32 cellular contexts compared by ENCODE assay signal in genomic region chr11:121814962-121815361, GRCh38.
A peak's percentile ranks its signal among the peaks of the same experiment; 100 is the strongest.
DNase-seq lines count a peak whose midpoint lies in the region; ATAC-seq and TF ChIP-seq lines count a peak whose summit lies in the region.
"Had no signal": no experiment of that assay in that cellular context is flagged by ENCODE, and none has a peak within 500 bp of the region (broad histone marks: within the 10 kb centered on the region; RNA-seq: fewer than 3 reads in every experiment).

No MANE protein-coding gene starts in this region.

- H3K9ac ChIP-seq in SK-N-SH, result no peak overlapping the region

- POLR2A ChIA-PET in SK-N-SH (lab: Yijun Ruan, JAX), result no interaction called here

- H4K20me1 ChIP-seq in SK-N-SH (ENCODE audit: insufficient read depth), result no peaks in the 10 kb centered on the region

- no peak for TF ChIP-seq EP300 in SK-N-SH (IDR thresholded peaks at IDR 0.05; ENCODE audit: borderline replicate concordance in 1 of 2, low read depth in 1 of 2, low read length in 1 of 2)

- DNase-seq in SK-N-SH (no peak), NCI-H226 (peak; percentile 4), epithelial cell of prostate (ENCODE audit: low read depth, low spot score) (peak; percentile 24)
- no peak for DNase-seq in stimulated activated CD8-positive, alpha-beta memory T cell treated with anti-CD3 and anti-CD28 coated beads, Interleukin-4, amount 100 ng/mL, for 48 hours
- DNase-seq in activated CD4-positive, alpha-beta T cell treated with anti-CD3 and anti-CD28 coated beads for 48 hours, result no peak
- DNase-seq in effector memory CD4-positive, alpha-beta T cell, result no peak
- DNase-seq: activated CD8-positive, alpha-beta T cell treated with anti-CD3 and anti-CD28 coated beads for 36 hours; CD8-positive, alpha-beta T cell; cortex of kidney; DMS 273 treated with DMSO at 0.1 percent for 48 hours; esophagus squamous epithelium; H7; Karpas-422; left ventricle myocardium inferior; naive B cell; NCI-H1048; NCI-H187; NCI-H2171 treated with DMSO at 0.1 percent for 48 hours; NCI-H524; SJCRH30; stimulated activated CD4-positive, alpha-beta T cell treated with anti-CD3 and anti-CD28 coated beads, Interleukin-4, amount 100 ng/mL, for 4 hours; stimulated activated naive CD4-positive, alpha-beta T cell had no signal

- TF ChIP-seq RAD21 in SK-N-SH (IDR thresholded peaks at IDR 0.05; ENCODE audit: low read length), result no peak

- H3K4me3 ChIP-seq in SK-N-SH (ENCODE audit: low read depth in 2 of 2, low read length in 1 of 2), result no peak overlapping the region
- H3K4me3 ChIP-seq in urinary bladder (ENCODE audit: low read depth, low read length), result no peak overlapping the region
- H3K4me3 ChIP-seq in effector memory CD4-positive, alpha-beta T cell (ENCODE audit: insufficient read depth, low read depth, low read length, poor library complexity, severe bottlenecking), result no peak overlapping the region
- H3K4me3 ChIP-seq: esophagus squamous epithelium, left ventricle myocardium inferior, PC-9, SJCRH30, thoracic aorta, vagina had no signal

- H3K36me3 ChIP-seq in SK-N-SH (replicated peaks in 1 of 2; ENCODE audit: control insufficient read depth in 1 of 2, insufficient read depth in 2 of 2, low read length in 1 of 2) (no peaks in the 10 kb centered on the region), urinary bladder (ENCODE audit: insufficient read depth) (no peaks in the 10 kb centered on the region)
- H3K36me3 ChIP-seq in effector memory CD4-positive, alpha-beta T cell (ENCODE audit: control insufficient read depth, insufficient read depth, low read length), result no peaks in the 10 kb centered on the region
- H3K36me3 ChIP-seq: esophagus squamous epithelium, left ventricle myocardium inferior, neutrophil, SJCRH30, thoracic aorta, vagina had no signal

- CTCF ChIA-PET in SK-N-SH (lab: Yijun Ruan, JAX), result no interaction called here

- no peak overlapping the region for H2AFZ ChIP-seq in SK-N-SH (ENCODE audit: low read depth)
- H2AFZ ChIP-seq: PC-9 had no signal

- 24% methylated on average over 1 of the region's 1 CpG for WGBS in SK-N-SH (ENCODE audit: low lambda C conversion rate)
- 73% methylated on average over 1 of the region's 1 CpG for WGBS in urinary bladder

- ATAC-seq in SK-N-SH treated with all-trans-retinoic acid at 6 μM for 48 hours, result no peak
- ATAC-seq: activated CD4-positive, CD25-positive, alpha-beta regulatory T cell treated with anti-CD3 and anti-CD28 coated beads, Interleukin-2, amount 50 U/mL, for 24 hours; activated CD8-positive, alpha-beta T cell treated with anti-CD3 and anti-CD28 coated beads for 36 hours; activated naive CD4-positive, alpha-beta T cell treated with anti-CD3 and anti-CD28 coated beads, Interleukin-2, amount 50 U/mL, for 72 hours; CD8-positive, alpha-beta T cell; sciatic nerve had no signal

- no peaks in the 10 kb centered on the region; the same call in 1 of the 2 replicates for H3K9me2 ChIP-seq in SK-N-SH

- H3K9me3 ChIP-seq in SK-N-SH, result peaks cover 25% of the 10 kb centered on the region
- H3K9me3 ChIP-seq in effector memory CD4-positive, alpha-beta T cell (ENCODE audit: control insufficient read depth, low read length), result no peaks in the 10 kb centered on the region
- H3K9me3 ChIP-seq: neutrophil, vagina had no signal

- no peaks in the 10 kb centered on the region for H3F3A ChIP-seq in SK-N-SH (replicated peaks; ENCODE audit: insufficient read depth)

- H3K27me3 ChIP-seq in SK-N-SH (ENCODE audit: insufficient read depth), result no peaks in the 10 kb centered on the region
- H3K27me3 ChIP-seq in effector memory CD4-positive, alpha-beta T cell (replicated peaks; ENCODE audit: control insufficient read depth, insufficient read depth, low read length, poor library complexity, severe bottlenecking), result no peaks in the 10 kb centered on the region
- H3K27me3 ChIP-seq: esophagus squamous epithelium, neutrophil, SJCRH30, vagina had no signal

- no peak overlapping the region for H3K4me2 ChIP-seq in SK-N-SH
- H3K4me2 ChIP-seq: PC-9 had no signal

- H3K79me2 ChIP-seq in SK-N-SH (ENCODE audit: insufficient read depth), result no peaks in the 10 kb centered on the region

- H3K27ac ChIP-seq in SK-N-SH (ENCODE audit: low read depth in 2 of 2, low read length in 1 of 2) (no peak overlapping the region), epithelial cell of prostate (no peak overlapping the region), urinary bladder (ENCODE audit: low read depth) (peak overlapping the region; percentile 59)
- no peak overlapping the region for H3K27ac ChIP-seq in effector memory CD4-positive, alpha-beta T cell (ENCODE audit: insufficient read depth, low read length, poor library complexity, severe bottlenecking)
- H3K27ac ChIP-seq: 22Rv1, esophagus squamous epithelium, left ventricle myocardium inferior, neutrophil, PC-9, SJCRH30, thoracic aorta, vagina had no signal

- TF ChIP-seq CTCF in SK-N-SH (IDR thresholded peaks at IDR 0.05), result no peak

- peaks cover 0 to 2% of the 10 kb centered on the region in 2 experiments; a peak in 1 of 4 replicates for H3K4me1 ChIP-seq in SK-N-SH (ENCODE audit: control insufficient read depth in 1 of 2, insufficient read depth in 2 of 2, low read depth in 1 of 2, low read length in 1 of 2)
- H3K4me1 ChIP-seq in urinary bladder (ENCODE audit: insufficient read depth), result no peaks in the 10 kb centered on the region
- no peaks in the 10 kb centered on the region for H3K4me1 ChIP-seq in effector memory CD4-positive, alpha-beta T cell (ENCODE audit: control insufficient read depth, insufficient read depth, low read length, poor library complexity, severe bottlenecking)
- H3K4me1 ChIP-seq: esophagus squamous epithelium, left ventricle myocardium inferior, SJCRH30, vagina had no signal

TF ChIP-seq in SK-N-SH, 30 proteins besides CTCF, POLR2A, EP300 and RAD21:
- no peak for TF ChIP-seq ZBTB33 (IDR thresholded peaks at IDR 0.05; ENCODE audit: borderline replicate concordance, low read depth)
- TF ChIP-seq PBX3 (IDR thresholded peaks at IDR 0.05), result peak; percentile 35; the same call in 1 of the 2 replicates
- no peak for TF ChIP-seq FOXJ3 (CRISPR knock-in tag; IDR thresholded peaks at IDR 0.05)

TF ChIP-seq in SK-N-SH treated with all-trans-retinoic acid at 6 μM for 48 hours, 23 proteins besides CTCF, POLR2A, EP300 and RAD21 (continues in another document):
- TF ChIP-seq ZC3H10 (CRISPR knock-in tag; IDR thresholded peaks at IDR 0.05) (no peak), OSR1 (CRISPR knock-in tag; IDR thresholded peaks at IDR 0.05) (no peak), CSDC2 (CRISPR knock-in tag; IDR thresholded peaks at IDR 0.05) (no peak), ISL1 (CRISPR knock-in tag; IDR thresholded peaks at IDR 0.05) (no peak), PATZ1 (CRISPR knock-in tag; IDR thresholded peaks at IDR 0.05; ENCODE audit: borderline replicate concordance) (no peak), ZNF565 (CRISPR knock-in tag; conservative IDR thresholded peaks at IDR 0.05; ENCODE audit: low read depth) (no peak), SNAI2 (CRISPR knock-in tag; IDR thresholded peaks at IDR 0.05) (no peak), POU6F1 (CRISPR knock-in tag; IDR thresholded peaks at IDR 0.05; ENCODE audit: borderline replicate concordance, low read depth) (no peak), ZNF8 (CRISPR knock-in tag; IDR thresholded peaks at IDR 0.05) (no peak), ZNF70 (CRISPR knock-in tag; IDR thresholded peaks at IDR 0.05) (no peak), GLIS3 (CRISPR knock-in tag; IDR thresholded peaks at IDR 0.05) (no peak), ZFP3 (CRISPR knock-in tag; IDR thresholded peaks at IDR 0.05) (no peak), CREB5 (CRISPR knock-in tag; IDR thresholded peaks at IDR 0.05; ENCODE audit: low read depth) (no peak), RARB (CRISPR knock-in tag; IDR thresholded peaks at IDR 0.05) (no peak), PPARA (CRISPR knock-in tag; IDR thresholded peaks at IDR 0.05; ENCODE audit: borderline replicate concordance) (no peak)

Comparison
In these comparisons a context has a peak if more than half of its experiments do, and no peak if none do; other contexts are left out.
1. DNase-seq: peak in NCI-H226 (single experiment) and epithelial cell of prostate (single experiment); none in SK-N-SH (single experiment), stimulated activated CD8-positive, alpha-beta memory T cell treated with anti-CD3 and anti-CD28 coated beads, Interleukin-4, amount 100 ng/mL, for 48 hours (single experiment), activated CD4-positive, alpha-beta T cell treated with anti-CD3 and anti-CD28 coated beads for 48 hours (single experiment) and effector memory CD4-positive, alpha-beta T cell (0 of 3).